Comparison of ENCODE assay signal across 12 cellular contexts in genomic region chr19:5717215-5717614, GRCh38. TPM values are rescaled to one million over a fixed set of nuclear protein-coding genes. Genes with fewer than 3 reads are reported as not detected.
DNase-seq lines count a peak whose midpoint lies in the region; ATAC-seq and TF ChIP-seq lines count a peak whose summit lies in the region.
"Had no signal": no experiment of that assay in that cellular context is flagged by ENCODE, and none has a peak within 500 bp of the region (broad histone marks: within the 10 kb centered on the region; RNA-seq: fewer than 3 reads in every experiment).

No MANE protein-coding gene starts in this region.

- peak overlapping the region in 4 of 8 donors; percentile 1 to 58 (median 54) for H3K4me3 Mint-ChIP-seq in CD4-positive, alpha-beta memory T cell
- peak overlapping the region; percentile 97 for H3K4me3 Mint-ChIP-seq in activated naive CD8-positive, alpha-beta T cell
- peak overlapping the region in 7 of 10 donors; percentile 9 to 60 (median 46) for H3K4me3 Mint-ChIP-seq in naive thymus-derived CD8-positive, alpha-beta T cell

- H3K4me3 ChIP-seq in CD4-positive, alpha-beta memory T cell (ENCODE audit: low read length in 2 of 2): no peak overlapping the region
- H3K4me3 ChIP-seq in HFF-Myc (replicated peaks; ENCODE audit: low read depth, low read length): peak overlapping the region; percentile 99
- no peak overlapping the region for H3K4me3 ChIP-seq in body of pancreas
- H3K4me3 ChIP-seq: left lung had no signal

- no peak for ATAC-seq in naive thymus-derived CD8-positive, alpha-beta T cell
- ATAC-seq in HG02973 (IDR thresholded peaks at IDR 0.05; ENCODE audit: unreplicated experiment) (no peak), body of pancreas (no peak)
- ATAC-seq: left lung had no signal

- 73 to 78% methylated on average over 4 to 5 of the region's 5 CpGs for WGBS in body of pancreas, 2 donors

- H3K27me3 ChIP-seq in CD4-positive, alpha-beta memory T cell (ENCODE audit: insufficient read depth, low read length): no peaks in the 10 kb centered on the region
- H3K27me3 ChIP-seq in body of pancreas: no peaks in the 10 kb centered on the region
- H3K27me3 ChIP-seq: left lung had no signal

- no peak for TF ChIP-seq POLR2A in body of pancreas (IDR thresholded peaks at IDR 0.05)

- peaks cover 0 to 9% (median 0%) of the 10 kb centered on the region in 8 donors for H3K9me3 Mint-ChIP-seq in CD4-positive, alpha-beta memory T cell
- no peaks in the 10 kb centered on the region for H3K9me3 Mint-ChIP-seq in activated naive CD8-positive, alpha-beta T cell (ENCODE audit: low read depth)
- H3K9me3 Mint-ChIP-seq in naive thymus-derived CD8-positive, alpha-beta T cell: no peaks in the 10 kb centered on the region
- H3K9me3 Mint-ChIP-seq: activated B cell treated with CpG ODN at 0.5 μM for 24 hours had no signal

- H3K27ac Mint-ChIP-seq in CD4-positive, alpha-beta memory T cell: peak overlapping the region in 4 of 7 donors; percentile 52 to 98 (median 82)
- H3K27ac Mint-ChIP-seq in activated naive CD8-positive, alpha-beta T cell: peak overlapping the region; percentile 97
- H3K27ac Mint-ChIP-seq in naive thymus-derived CD8-positive, alpha-beta T cell: peak overlapping the region in 5 of 10 donors; percentile 15 to 80 (median 74)

- H3K4me1 ChIP-seq in CD4-positive, alpha-beta memory T cell (ENCODE audit: insufficient read depth, low read length): peaks cover 23% of the 10 kb centered on the region
- H3K4me1 ChIP-seq in body of pancreas: peaks cover 31% of the 10 kb centered on the region

- TF ChIP-seq CTCF in HFF-Myc (IDR thresholded peaks at IDR 0.05; ENCODE audit: low read depth, low read length, missing control alignments): no peak
- no peak for TF ChIP-seq CTCF in body of pancreas (IDR thresholded peaks at IDR 0.05)

- H3K36me3 Mint-ChIP-seq in CD4-positive, alpha-beta memory T cell: peaks cover 0 to 44% of the 10 kb centered on the region in 2 donors
- peaks cover 11% of the 10 kb centered on the region for H3K36me3 Mint-ChIP-seq in activated naive CD8-positive, alpha-beta T cell
- peaks cover 0 to 27% (median 8%) of the 10 kb centered on the region in 3 donors for H3K36me3 Mint-ChIP-seq in naive thymus-derived CD8-positive, alpha-beta T cell

- CTCF ChIA-PET in CD4-positive, alpha-beta memory T cell (lab: Charles Lee; ENCODE audit: partially characterized antibody): interaction anchor here (1.9 kb wide), 1 partner anchor 27 kb away, joined by 8 read pairs; the partner anchor contains the start of gene RPL36

- peaks cover 13% of the 10 kb centered on the region for H3K36me3 ChIP-seq in CD4-positive, alpha-beta memory T cell (ENCODE audit: insufficient read depth, low read length)
- H3K36me3 ChIP-seq in body of pancreas (replicated peaks in 1 of 2; ENCODE audit: insufficient read depth in 1 of 2, low read depth in 2 of 2): peaks cover 0 to 16% of the 10 kb centered on the region in 2 donors

- H3K27ac ChIP-seq in CD4-positive, alpha-beta memory T cell (ENCODE audit: low read depth, low read length): no peak overlapping the region
- no peak overlapping the region for H3K27ac ChIP-seq in body of pancreas
- H3K27ac ChIP-seq: left lung, parathyroid adenoma had no signal

- H3K27me3 Mint-ChIP-seq in CD4-positive, alpha-beta memory T cell: peaks cover 0 to 4% of the 10 kb centered on the region in 2 donors
- no peaks in the 10 kb centered on the region for H3K27me3 Mint-ChIP-seq in activated naive CD8-positive, alpha-beta T cell
- peaks cover 0 to 2% (median 0%) of the 10 kb centered on the region in 5 donors for H3K27me3 Mint-ChIP-seq in naive thymus-derived CD8-positive, alpha-beta T cell
- H3K27me3 Mint-ChIP-seq: activated B cell treated with CpG ODN at 0.5 μM for 24 hours had no signal

- H3K9me3 ChIP-seq in CD4-positive, alpha-beta memory T cell (ENCODE audit: control insufficient read depth in 1 of 2, low read length in 2 of 2): no peaks in the 10 kb centered on the region
- H3K9me3 ChIP-seq in body of pancreas: no peaks in the 10 kb centered on the region
- H3K9me3 ChIP-seq: left lung had no signal

- H3K4me1 Mint-ChIP-seq in CD4-positive, alpha-beta memory T cell: peaks cover 20 to 37% (median 27%) of the 10 kb centered on the region in 4 donors
- peaks cover 26% of the 10 kb centered on the region for H3K4me1 Mint-ChIP-seq in activated naive CD8-positive, alpha-beta T cell (ENCODE audit: low read depth)
- H3K4me1 Mint-ChIP-seq in naive thymus-derived CD8-positive, alpha-beta T cell: peaks cover 8 to 35% (median 20%) of the 10 kb centered on the region in 4 donors

- no peak for DNase-seq in CD4-positive, alpha-beta memory T cell
- DNase-seq in HFF-Myc (ENCODE audit: extremely low read depth, low read depth) (no peak), body of pancreas (no peak), NAMALWA (ENCODE audit: low spot score) (no peak)
- DNase-seq in naive thymus-derived CD8-positive, alpha-beta T cell: no peak
- DNase-seq: activated B cell treated with CpG ODN at 0.5 μM for 24 hours; DMS153; stimulated activated CD4-positive, alpha-beta T cell treated with anti-CD3 and anti-CD28 coated beads, Interleukin-1b, Interleukin-23, amount 100 ng/mL, for 48 hours had no signal

- POLR2A ChIA-PET in CD4-positive, alpha-beta memory T cell (lab: Charles Lee; ENCODE audit: partially characterized antibody): interaction anchor here (5.7 kb wide), 1 partner anchor 27 kb away, joined by 79 read pairs; the partner anchor contains the start of gene RPL36
- POLR2A ChIA-PET in naive thymus-derived CD8-positive, alpha-beta T cell (lab: Charles Lee): interaction anchor here (1.7 to 5.4 kb wide), 2 partner anchors 27 to 30 kb away, joined by 4 to 68 read pairs; partner anchors contain the start of gene RPL36

- intact Hi-C loops in CD4-positive, alpha-beta memory T cell (cut with micrococcal nuclease): no loop called here
- intact Hi-C loops in body of pancreas (cut with DNase I): no loop called here

RNA-seq across cellular contexts. Expression of gene LONP1, which starts 2.7 kb away (rescaled TPM):
- total RNA-seq in CD4-positive, alpha-beta memory T cell: 10 to 100 TPM; 59.6 to 64.7 TPM
- polyA plus RNA-seq in CD4-positive, alpha-beta memory T cell: 10 to 100 TPM; 10.9 to 39.9 TPM
- total RNA-seq in naive thymus-derived CD8-positive, alpha-beta T cell: 10 to 100 TPM; 74.3 to 75.3 TPM
- polyA plus RNA-seq in naive thymus-derived CD8-positive, alpha-beta T cell: 10 to 100 TPM; 19.9 to 45.5 (median 21.6) TPM
- total RNA-seq in body of pancreas: 10 to 100 TPM; 31.9 to 95.6 TPM

RNA-seq across cellular contexts. Expression of gene CATSPERD, which starts 3.2 kb away (rescaled TPM):
- total RNA-seq in CD4-positive, alpha-beta memory T cell: not detected
- polyA plus RNA-seq in CD4-positive, alpha-beta memory T cell: not detected
- not detected for total RNA-seq in naive thymus-derived CD8-positive, alpha-beta T cell
- not detected for polyA plus RNA-seq in naive thymus-derived CD8-positive, alpha-beta T cell
- total RNA-seq in body of pancreas: not detected
- total RNA-seq: activated B cell treated with CpG ODN at 0.5 μM for 24 hours had no signal

RNA-seq across cellular contexts. Expression of gene RPL36, which starts 27.1 kb away (rescaled TPM):
- total RNA-seq in CD4-positive, alpha-beta memory T cell: 1,000 to 10,000 TPM; 1,675 to 1,762 TPM
- polyA plus RNA-seq in CD4-positive, alpha-beta memory T cell: 1,000 to 10,000 TPM; 1,862 to 2,485 TPM
- total RNA-seq in naive thymus-derived CD8-positive, alpha-beta T cell: 1,000 to 10,000 TPM; 1,442 to 1,445 TPM
- polyA plus RNA-seq in naive thymus-derived CD8-positive, alpha-beta T cell: 1,000 to 10,000 TPM; 2,357 to 2,883 (median 2,631) TPM
- 100 to 1,000 TPM; 280 to 342 TPM for total RNA-seq in body of pancreas

RNA-seq across cellular contexts. Expression of gene HSD11B1L, which starts 36.4 kb away (rescaled TPM):
- 1 to 10 TPM; 3.5 to 4.8 TPM for total RNA-seq in CD4-positive, alpha-beta memory T cell
- polyA plus RNA-seq in CD4-positive, alpha-beta memory T cell: 1 to 10 TPM; 2.9 to 4.3 TPM
- total RNA-seq in naive thymus-derived CD8-positive, alpha-beta T cell: 1 to 10 TPM; 2.8 to 4.1 TPM
- 1 to 10 TPM; 5.5 to 6.0 (median 5.7) TPM for polyA plus RNA-seq in naive thymus-derived CD8-positive, alpha-beta T cell
- total RNA-seq in body of pancreas: 10 to 100 TPM; 11.9 to 21.8 TPM

RNA-seq across cellular contexts. Expression of gene MICOS13, which starts 36.9 kb away (rescaled TPM):
- total RNA-seq in CD4-positive, alpha-beta memory T cell: 10 to 100 TPM; 40.5 to 41.1 TPM
- 100 to 1,000 TPM; 114 TPM for polyA plus RNA-seq in CD4-positive, alpha-beta memory T cell
- 10 to 100 TPM; 40.1 to 40.6 TPM for total RNA-seq in naive thymus-derived CD8-positive, alpha-beta T cell
- 100 to 1,000 TPM in 2 of 3 donors, 10 to 100 TPM in 1; 95.5 to 110 (median 102) TPM for polyA plus RNA-seq in naive thymus-derived CD8-positive, alpha-beta T cell
- total RNA-seq in body of pancreas: 10 to 100 TPM; 14.5 to 14.8 TPM

Comparison
In these comparisons a context has a peak if more than half of its experiments do, and no peak if none do; other contexts are left out.
1. RNA of gene RPL36, which starts 27.1 kb away (total RNA-seq): 1,675 to 1,762 TPM in CD4-positive, alpha-beta memory T cell and 1,442 to 1,445 TPM in naive thymus-derived CD8-positive, alpha-beta T cell; 280 to 342 TPM in body of pancreas; every median in the first group is over 4 times any median in the second.